In genomic region chr5:56814963-56815656, GRCh38 we compare ENCODE assay signal across 8 cellular contexts. TPM values are rescaled to one million over a fixed set of nuclear protein-coding genes. Genes with fewer than 3 reads are reported as not detected.
A peak's percentile ranks its signal among the peaks of the same experiment; 100 is the strongest.
DNase-seq lines count a peak whose midpoint lies in the region; ATAC-seq and TF ChIP-seq lines count a peak whose summit lies in the region.

TSS of gene MAP3K1 (plus strand) at chr5:56815549. CDS start at chr5:56815574, 25 bp downstream.

- H3K9me3 ChIP-seq in MG63, result no peaks in the 10 kb centered on the region
- H3K9me3 ChIP-seq in upper lobe of left lung, result no peaks in the 10 kb centered on the region

- H3K36me3 ChIP-seq in H7 (replicated peaks; ENCODE audit: control insufficient read depth, insufficient read depth, low read length) (no peaks in the 10 kb centered on the region), MG63 (no peaks in the 10 kb centered on the region; the same call in 1 of the 2 replicates), upper lobe of left lung (no peaks in the 10 kb centered on the region)

- peaks cover 21% of the 10 kb centered on the region for H3K4me1 Mint-ChIP-seq in progenitor cell of endocrine pancreas (ENCODE audit: low read depth)

- ATAC-seq in left cardiac atrium, result peak; percentile 89 to 91
- ATAC-seq in upper lobe of left lung (ENCODE audit: low FRiP score in 2 of 2), result peak; percentile 93 to 95

- H3K4me3 Mint-ChIP-seq in progenitor cell of endocrine pancreas (ENCODE audit: low read depth), result peak within 1 kb of the TSS; percentile 85

- peak in 2 of 4 donors; percentile 51 to 71 for TF ChIP-seq POLR2A in upper lobe of left lung (IDR thresholded peaks at IDR 0.05)

- H3K4me1 ChIP-seq in upper lobe of left lung, result peaks cover 20 to 35% (median 28%) of the 10 kb centered on the region in 4 donors

- H3K27ac ChIP-seq in upper lobe of left lung, result peak within 1 kb of the TSS; percentile 95 to 99 (median 98)

- peak; percentile 93 for DNase-seq in H7
- peak; percentile 78 for DNase-seq in MG63
- DNase-seq in amniotic epithelial cell (ENCODE audit: low read depth), result peak; percentile 71
- peak; percentile 85 for DNase-seq in left cardiac atrium
- DNase-seq in progenitor cell of endocrine pancreas (ENCODE audit: low spot score, unreplicated experiment), result peak; percentile 79
- DNase-seq in upper lobe of left lung, result peak; percentile 89 to 97

- TF ChIP-seq CTCF in progenitor cell of endocrine pancreas (IDR thresholded peaks at IDR 0.05; ENCODE audit: unreplicated experiment) (peak; percentile 11), upper lobe of left lung (IDR thresholded peaks at IDR 0.05) (peak in 3 of 6 experiments; percentile 2 to 20 (median 5))

- no peaks in the 10 kb centered on the region for H3K36me3 Mint-ChIP-seq in progenitor cell of endocrine pancreas (ENCODE audit: insufficient read depth)

- peak within 1 kb of the TSS; percentile 89 for H3K27ac Mint-ChIP-seq in progenitor cell of endocrine pancreas

- intact Hi-C loops in T-helper 1 cell treated with Interleukin-12 subunit alpha and Interleukin-12 subunit beta and Interleukin-4 antibody, amounts not matched to agents 30 ng/mL and 1 ng/mL, for 36 hours (cut with micrococcal nuclease), result loop anchor here (1.0 to 5.0 kb wide), 11 partner anchors 78 to 1508 kb away; partner anchors contain the start of genes DHX29 and MTREX
- intact Hi-C loops in left cardiac atrium (cut with DNase I), result loop anchor here in 1 of 2 donors (10.0 kb wide), 2 partner anchors 230 to 350 kb away; no protein-coding TSS in a partner anchor

- H3K27me3 Mint-ChIP-seq in progenitor cell of endocrine pancreas, result peaks cover 22% of the 10 kb centered on the region

- H3K4me3 ChIP-seq in GM08714 (ENCODE audit: low read length) (peak within 1 kb of the TSS; percentile 72), H7 (ENCODE audit: insufficient read depth, low read depth, low read length) (peak within 1 kb of the TSS; percentile 79), MG63 (peak within 1 kb of the TSS; percentile 78), upper lobe of left lung (peak within 1 kb of the TSS; percentile 83 to 99 (median 90))

- H3K27me3 ChIP-seq in H7 (ENCODE audit: control insufficient read depth, insufficient read depth, low read length), result peaks cover 12% of the 10 kb centered on the region; the same call in 1 of the 2 replicates
- H3K27me3 ChIP-seq in MG63, result no peaks in the 10 kb centered on the region
- H3K27me3 ChIP-seq in upper lobe of left lung, result no peaks in the 10 kb centered on the region

- H3K9me3 Mint-ChIP-seq in progenitor cell of endocrine pancreas (ENCODE audit: low read depth), result no peaks in the 10 kb centered on the region

- no peak for TF ChIP-seq EP300 in upper lobe of left lung (IDR thresholded peaks at IDR 0.05)

- 0 to 1% methylated on average over 7 to 32 of the region's 87 CpGs for WGBS in upper lobe of left lung, 2 donors

RNA-seq across cellular contexts. Expression of gene MAP3K1, which starts in this region (rescaled TPM):
- total RNA-seq in H7 (2014; rRNA removed; shearing (Covaris generic)), result 18.9 and 21.2 TPM in 2 replicates
- 8.8 and 9.3 TPM in 2 replicates for total RNA-seq in MG63 (2014; rRNA removed; shearing (Covaris generic); ENCODE audit: low replicate concordance)
- total RNA-seq in T-helper 1 cell treated with Interleukin-12 subunit alpha and Interleukin-12 subunit beta and Interleukin-4 antibody, amounts not matched to agents 30 ng/mL and 1 ng/mL, for 36 hours, result 40.4 and 41.9 TPM in 2 replicates
- total RNA-seq in left cardiac atrium (1 to 10 TPM; 8.4 to 8.5 TPM), progenitor cell of endocrine pancreas (20.0 and 24.3 TPM in 2 replicates), upper lobe of left lung (10 to 100 TPM; 10.9 to 29.2 (median 23.3) TPM)

Comparison
In these comparisons a context has a peak if more than half of its experiments do, and no peak if none do; other contexts are left out.
1. Peak in every context shown above with its lines: DNase-seq, ATAC-seq, H3K4me3 ChIP-seq and H3K27ac ChIP-seq.